ENCODE assay signal across 26 cellular contexts in the genomic region with DNA sequence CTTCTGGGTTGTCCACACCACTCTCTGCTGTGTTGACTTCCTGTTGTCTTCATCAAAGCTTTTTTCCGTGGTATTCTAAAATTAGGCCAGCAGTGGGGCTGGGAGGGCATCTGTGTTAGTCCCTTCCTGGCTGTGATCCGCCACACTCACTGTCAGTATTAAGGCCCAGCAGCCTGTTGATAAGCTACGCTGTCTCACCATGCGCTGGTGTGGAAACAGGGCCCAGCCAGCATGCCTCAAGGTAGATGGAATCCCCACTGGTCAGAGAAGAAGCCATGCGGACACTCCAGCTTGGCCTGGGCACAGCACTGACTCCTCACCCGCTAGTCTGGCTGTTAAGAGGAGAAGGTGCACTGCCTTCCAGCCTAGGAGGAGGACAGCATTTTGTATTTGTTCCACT. TPM values are rescaled to one million over a fixed set of nuclear protein-coding genes. Genes with fewer than 3 reads are reported as not detected.
DNase-seq lines count a peak whose midpoint lies in the region; TF ChIP-seq lines count a peak whose summit lies in the region.
"Had no signal": no experiment of that assay in that cellular context is flagged by ENCODE, and none has a peak within 500 bp of the region (broad histone marks: within the 10 kb centered on the region; RNA-seq: fewer than 3 reads in every experiment).

No MANE protein-coding gene starts in this region.

- H3K4me1 ChIP-seq in OCI-LY7 (ENCODE audit: insufficient read depth, low read length, poor library complexity, severe bottlenecking) = no peaks in the 10 kb centered on the region
- H3K4me1 ChIP-seq in breast epithelium = peaks cover 0 to 4% of the 10 kb centered on the region in 2 donors
- H3K4me1 ChIP-seq in osteoblast (ENCODE audit: insufficient read depth, low read length) = peaks cover 18% of the 10 kb centered on the region

- no peak for TF ChIP-seq POLR2A in breast epithelium (IDR thresholded peaks at IDR 0.05)

- H3K9me3 ChIP-seq in OCI-LY7 (ENCODE audit: low read length) (no peaks in the 10 kb centered on the region), breast epithelium (no peaks in the 10 kb centered on the region), osteoblast (ENCODE audit: low read depth, low read length) (no peaks in the 10 kb centered on the region)
- H3K9me3 ChIP-seq: HAP-1 had no signal

- peaks cover 7% of the 10 kb centered on the region for H3K27me3 Mint-ChIP-seq in dendritic cell treated with granulocyte-macrophage colony-stimulating factor and Interleukin-4, amounts not matched to agents 40 ng/mL and 50 ng/mL, for 4 days
- H3K27me3 Mint-ChIP-seq: activated CD4-positive, alpha-beta memory T cell treated with anti-CD3 and anti-CD28 coated beads for 36 hours; naive thymus-derived CD8-positive, alpha-beta T cell had no signal

- no peaks in the 10 kb centered on the region for H4K20me1 ChIP-seq in OCI-LY7 (ENCODE audit: insufficient read depth, low read length)
- H4K20me1 ChIP-seq in osteoblast (ENCODE audit: insufficient read depth, low read length) = peaks cover 7% of the 10 kb centered on the region

- intact Hi-C loops in OCI-LY7 (cut with micrococcal nuclease; ENCODE audit: unreplicated experiment) (no loop called here), breast epithelium (cut with DNase I; ENCODE audit: low total_unique reads) (no loop called here)
- intact Hi-C loops in dendritic cell treated with granulocyte-macrophage colony-stimulating factor and Interleukin-4, amounts not matched to agents 40 ng/mL and 50 ng/mL, for 4 days (cut with micrococcal nuclease) = no loop called here

- H3K9me3 Mint-ChIP-seq in dendritic cell treated with granulocyte-macrophage colony-stimulating factor and Interleukin-4, amounts not matched to agents 40 ng/mL and 50 ng/mL, for 4 days = no peaks in the 10 kb centered on the region
- H3K9me3 Mint-ChIP-seq: activated CD4-positive, alpha-beta memory T cell treated with anti-CD3 and anti-CD28 coated beads for 36 hours; activated T-helper 1 cell treated with anti-CD3 and anti-CD28 coated beads, Interleukin-12 subunit alpha, Interleukin-12 subunit beta, Interleukin-2, Interleukin-4 antibody, amounts not matched to agents 30 ng/mL and 10 ng/mL and 1 ng/mL, durations not matched to agents 14 hours and 24 hours and 36 hours; naive thymus-derived CD8-positive, alpha-beta T cell had no signal

- H3K27ac ChIP-seq in OCI-LY7 (ENCODE audit: low read depth, low read length, poor library complexity, severe bottlenecking) (no peak overlapping the region), breast epithelium (no peak overlapping the region), osteoblast (ENCODE audit: low read depth, low read length) (no peak overlapping the region)
- H3K27ac ChIP-seq: C4-2B, skin epidermis had no signal

- POLR2A ChIA-PET in OCI-LY7 (lab: Charles Lee) = no interaction called here

- H3K79me2 ChIP-seq in OCI-LY7 (ENCODE audit: insufficient read depth, low read depth, low read length) (no peaks in the 10 kb centered on the region), osteoblast (ENCODE audit: insufficient read depth, low read length) (peaks cover 24% of the 10 kb centered on the region)

- no peaks in the 10 kb centered on the region for H3K9me2 ChIP-seq in OCI-LY7 (ENCODE audit: insufficient read depth, low read length)

- CTCF ChIA-PET in OCI-LY7 (lab: Charles Lee; ENCODE audit: unreplicated experiment) = interaction anchor here (0.8 kb wide), 1 partner anchor 25 kb away, joined by 3 read pairs; no protein-coding TSS in a partner anchor

- H2AFZ ChIP-seq in OCI-LY7 (ENCODE audit: low read length) (0 out of 2 replicates have a peak overlapping the region, but pooled peaks have one; percentile 2), osteoblast (ENCODE audit: low read length) (no peak overlapping the region)

- no peaks in the 10 kb centered on the region for H3K36me3 ChIP-seq in OCI-LY7 (ENCODE audit: insufficient read depth, low read length)
- H3K36me3 ChIP-seq in breast epithelium = no peaks in the 10 kb centered on the region
- peaks cover 21% of the 10 kb centered on the region for H3K36me3 ChIP-seq in osteoblast (ENCODE audit: insufficient read depth, low read length)

- H3K36me3 Mint-ChIP-seq in dendritic cell treated with granulocyte-macrophage colony-stimulating factor and Interleukin-4, amounts not matched to agents 40 ng/mL and 50 ng/mL, for 4 days (ENCODE audit: low read depth) = peaks cover 31% of the 10 kb centered on the region
- H3K36me3 Mint-ChIP-seq: activated CD4-positive, alpha-beta memory T cell treated with anti-CD3 and anti-CD28 coated beads for 36 hours; naive thymus-derived CD8-positive, alpha-beta T cell had no signal

- peak; percentile 15 for DNase-seq in D341Med (ENCODE audit: low spot score)
- DNase-seq in OCI-LY7 (ENCODE audit: low spot score) = no peak
- peak; percentile 48 for DNase-seq in islet precursor cell
- DNase-seq in NCI-H82 (lab: John Stamatoyannopoulos, UW) = no peak
- DNase-seq in breast epithelium (ENCODE audit: low spot score in 2 of 2) = no peak
- no peak for DNase-seq in osteoblast (ENCODE audit: insufficient read length, low spot score, missing footprints)
- DNase-seq in NCI-H524 treated with DMSO at 0.1 percent for 48 hours (lab: John Stamatoyannopoulos, UW) = no peak
- DNase-seq: activated CD4-positive, alpha-beta memory T cell treated with anti-CD3 and anti-CD28 coated beads for 36 hours; activated CD8-positive, alpha-beta memory T cell treated with anti-CD3 and anti-CD28 coated beads, Interleukin-2, amount 50 U/mL, for 48 hours; activated naive CD4-positive, alpha-beta T cell treated with anti-CD3 and anti-CD28 coated beads, Interleukin-2, amount 50 U/mL, for 16 hours; cortex of kidney; DMS79; GF-D8; glutamatergic neuron; naive thymus-derived CD8-positive, alpha-beta T cell; NCI-H146; NCI-H345; NCI-H748 treated with DMSO at 0.1 percent for 48 hours; stimulated activated naive CD4-positive, alpha-beta T cell had no signal

- H3K27me3 ChIP-seq in breast epithelium = no peaks in the 10 kb centered on the region
- H3K27me3 ChIP-seq in osteoblast (ENCODE audit: insufficient read depth, low read length) = no peaks in the 10 kb centered on the region

- H3K4me1 Mint-ChIP-seq in dendritic cell treated with granulocyte-macrophage colony-stimulating factor and Interleukin-4, amounts not matched to agents 40 ng/mL and 50 ng/mL, for 4 days (ENCODE audit: low read depth) = peaks cover 53% of the 10 kb centered on the region

- H3K27ac Mint-ChIP-seq in dendritic cell treated with granulocyte-macrophage colony-stimulating factor and Interleukin-4, amounts not matched to agents 40 ng/mL and 50 ng/mL, for 4 days = peak overlapping the region; percentile 13
- H3K27ac Mint-ChIP-seq: activated CD4-positive, alpha-beta memory T cell treated with anti-CD3 and anti-CD28 coated beads for 36 hours; activated T-helper 1 cell treated with anti-CD3 and anti-CD28 coated beads, Interleukin-12 subunit alpha, Interleukin-12 subunit beta, Interleukin-2, Interleukin-4 antibody, amounts not matched to agents 30 ng/mL and 10 ng/mL and 1 ng/mL, durations not matched to agents 14 hours and 24 hours and 36 hours had no signal

- TF ChIP-seq CTCF in OCI-LY7 (conservative IDR thresholded peaks at IDR 0.05; ENCODE audit: low read length) (no peak), breast epithelium (IDR thresholded peaks at IDR 0.05) (no peak), osteoblast (IDR thresholded peaks at IDR 0.05; ENCODE audit: extremely low read depth, low read depth, low read length) (no peak)

- BruUV-seq in OCI-LY7 (replicated peaks; lab: Mats Ljungman, UMichigan) = no TSS peak

- H3K4me3 ChIP-seq in OCI-LY7 (ENCODE audit: low read depth, low read length, poor library complexity, severe bottlenecking) = no peak overlapping the region
- H3K4me3 ChIP-seq in breast epithelium = no peak overlapping the region
- H3K4me3 ChIP-seq in osteoblast (ENCODE audit: insufficient read depth, low read length) = no peak overlapping the region
- H3K4me3 ChIP-seq: HAP-1, lung, skin epidermis had no signal

- no peak overlapping the region for H3K4me3 Mint-ChIP-seq in dendritic cell treated with granulocyte-macrophage colony-stimulating factor and Interleukin-4, amounts not matched to agents 40 ng/mL and 50 ng/mL, for 4 days
- H3K4me3 Mint-ChIP-seq: activated CD4-positive, alpha-beta memory T cell treated with anti-CD3 and anti-CD28 coated beads for 36 hours; activated T-helper 1 cell treated with anti-CD3 and anti-CD28 coated beads, Interleukin-12 subunit alpha, Interleukin-12 subunit beta, Interleukin-2, Interleukin-4 antibody, amounts not matched to agents 30 ng/mL and 10 ng/mL and 1 ng/mL, durations not matched to agents 14 hours and 24 hours and 36 hours had no signal

- no peak overlapping the region for H3K4me2 ChIP-seq in OCI-LY7 (ENCODE audit: low read length)
- no peak overlapping the region for H3K4me2 ChIP-seq in osteoblast (ENCODE audit: insufficient read depth, low read length)

RNA-seq across cellular contexts. Expression of a gene that starts 11.4 kb away (rescaled TPM):
- 0.10 and 0.79 TPM in 2 replicates for total RNA-seq in OCI-LY7 (2014; rRNA removed; shearing (Covaris generic))
- total RNA-seq in OCI-LY7 (2022) (0.49 and 0.74 TPM in 2 replicates), breast epithelium (10 to 100 TPM in 1 of 3 donors, 1 to 10 TPM in 2; 8.0 to 13.1 (median 9.2) TPM), osteoblast (15.9 and 16.6 TPM in 2 replicates)

RNA-seq across cellular contexts. Expression of a gene that starts 13.7 kb away (rescaled TPM):
- total RNA-seq in OCI-LY7 (2014; rRNA removed; shearing (Covaris generic)) = 79.8 and 84.2 TPM in 2 replicates
- total RNA-seq in OCI-LY7 (2022) = 70.7 and 75.3 TPM in 2 replicates
- total RNA-seq in breast epithelium = 10 to 100 TPM; 38.6 to 48.6 (median 44.6) TPM
- total RNA-seq in osteoblast = 21.2 and 23.5 TPM in 2 replicates

RNA-seq across cellular contexts. Expression of a gene that starts 26.2 kb away (rescaled TPM):
- total RNA-seq in OCI-LY7 (2014; rRNA removed; shearing (Covaris generic)) = 0.35 and 0.85 TPM in 2 replicates
- total RNA-seq in OCI-LY7 (2022) (8.5 and 9.9 TPM in 2 replicates), breast epithelium (10 to 100 TPM in 2 of 3 donors, 1 to 10 TPM in 1; 6.1 to 46.5 (median 37.3) TPM), osteoblast (0.36 TPM in 1 of 2 replicates, not detected in the other)
- total RNA-seq: LHCN-M2 had no signal

RNA-seq across cellular contexts. Expression of a gene that starts 48.0 kb away (rescaled TPM):
- total RNA-seq in OCI-LY7 (2014; rRNA removed; shearing (Covaris generic)) = 293 and 301 TPM in 2 replicates
- total RNA-seq in OCI-LY7 (2022) = 314 and 317 TPM in 2 replicates
- total RNA-seq in breast epithelium = 100 to 1,000 TPM; 190 to 268 (median 222) TPM
- total RNA-seq in osteoblast = 240 and 278 TPM in 2 replicates

RNA-seq across cellular contexts. Expression of a gene that starts 48.2 kb away (rescaled TPM):
- total RNA-seq in OCI-LY7 (2014; rRNA removed; shearing (Covaris generic)) = 26.0 and 29.8 TPM in 2 replicates
- total RNA-seq in OCI-LY7 (2022) = 21.0 and 26.3 TPM in 2 replicates
- total RNA-seq in breast epithelium = 10 to 100 TPM; 23.5 to 28.4 (median 24.6) TPM
- total RNA-seq in osteoblast = 19.7 and 20.3 TPM in 2 replicates

Comparison
In these comparisons a context has a peak if more than half of its experiments do, and no peak if none do; other contexts are left out.
1. DNase-seq: peak in D341Med (single experiment) and islet precursor cell (single experiment); none in OCI-LY7 (single experiment), NCI-H82 (single experiment), breast epithelium (0 of 2), osteoblast (single experiment) and NCI-H524 treated with DMSO at 0.1 percent for 48 hours (single experiment).